1 cellular context compared by ENCODE assay signal in the genomic region with DNA sequence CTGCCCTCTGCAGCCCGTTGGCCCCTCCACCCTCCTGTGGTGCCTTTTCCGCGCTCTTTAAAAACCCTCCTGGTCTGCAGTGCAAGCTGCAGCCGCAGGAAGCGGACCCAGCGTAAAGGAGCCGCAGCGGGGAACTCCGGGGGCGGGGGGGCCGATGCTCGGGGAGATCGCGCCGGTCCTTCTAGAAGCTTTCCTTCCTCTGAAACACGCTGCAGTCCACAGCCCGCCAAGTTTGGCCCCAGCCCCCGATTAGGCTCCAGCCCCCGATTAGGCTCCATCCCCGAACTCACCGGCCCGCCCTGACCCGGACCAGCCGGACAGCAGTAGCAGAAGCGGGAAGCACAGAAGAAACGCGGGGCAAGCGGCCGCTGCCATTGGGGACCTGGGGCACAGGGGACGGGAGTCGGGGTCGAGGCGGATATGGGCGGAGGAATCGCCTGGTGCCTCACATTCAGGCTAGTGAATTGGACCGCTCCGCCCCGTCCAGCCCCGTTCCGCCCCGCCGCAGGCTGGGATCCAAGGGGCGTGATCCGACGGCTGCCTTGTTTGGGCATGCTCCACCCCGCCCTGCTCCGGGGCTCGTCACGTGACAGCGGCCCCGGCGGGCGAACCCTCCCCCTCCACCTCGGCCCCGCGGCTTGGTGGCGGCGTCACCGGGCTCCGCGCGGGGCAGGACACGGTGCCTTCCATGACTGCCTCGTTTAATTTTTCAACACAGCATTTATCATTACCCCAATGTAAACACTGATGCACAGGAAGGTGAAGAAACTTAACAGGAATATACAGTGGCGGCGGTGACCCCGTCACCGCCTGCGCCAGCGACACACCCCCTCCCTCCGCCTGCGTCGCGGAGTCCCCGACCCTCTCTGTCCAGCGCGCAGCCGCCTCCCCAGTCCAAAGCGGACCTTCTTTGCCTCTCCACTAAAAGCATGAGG.
TF ChIP-seq lines count a peak whose summit lies in the region.

No MANE protein-coding gene starts in this region.

TF ChIP-seq in HEK293, 187 proteins besides CTCF, POLR2A, EP300 and RAD21 (continued from another document and continues in another):
- TF ChIP-seq, protein P1, sequence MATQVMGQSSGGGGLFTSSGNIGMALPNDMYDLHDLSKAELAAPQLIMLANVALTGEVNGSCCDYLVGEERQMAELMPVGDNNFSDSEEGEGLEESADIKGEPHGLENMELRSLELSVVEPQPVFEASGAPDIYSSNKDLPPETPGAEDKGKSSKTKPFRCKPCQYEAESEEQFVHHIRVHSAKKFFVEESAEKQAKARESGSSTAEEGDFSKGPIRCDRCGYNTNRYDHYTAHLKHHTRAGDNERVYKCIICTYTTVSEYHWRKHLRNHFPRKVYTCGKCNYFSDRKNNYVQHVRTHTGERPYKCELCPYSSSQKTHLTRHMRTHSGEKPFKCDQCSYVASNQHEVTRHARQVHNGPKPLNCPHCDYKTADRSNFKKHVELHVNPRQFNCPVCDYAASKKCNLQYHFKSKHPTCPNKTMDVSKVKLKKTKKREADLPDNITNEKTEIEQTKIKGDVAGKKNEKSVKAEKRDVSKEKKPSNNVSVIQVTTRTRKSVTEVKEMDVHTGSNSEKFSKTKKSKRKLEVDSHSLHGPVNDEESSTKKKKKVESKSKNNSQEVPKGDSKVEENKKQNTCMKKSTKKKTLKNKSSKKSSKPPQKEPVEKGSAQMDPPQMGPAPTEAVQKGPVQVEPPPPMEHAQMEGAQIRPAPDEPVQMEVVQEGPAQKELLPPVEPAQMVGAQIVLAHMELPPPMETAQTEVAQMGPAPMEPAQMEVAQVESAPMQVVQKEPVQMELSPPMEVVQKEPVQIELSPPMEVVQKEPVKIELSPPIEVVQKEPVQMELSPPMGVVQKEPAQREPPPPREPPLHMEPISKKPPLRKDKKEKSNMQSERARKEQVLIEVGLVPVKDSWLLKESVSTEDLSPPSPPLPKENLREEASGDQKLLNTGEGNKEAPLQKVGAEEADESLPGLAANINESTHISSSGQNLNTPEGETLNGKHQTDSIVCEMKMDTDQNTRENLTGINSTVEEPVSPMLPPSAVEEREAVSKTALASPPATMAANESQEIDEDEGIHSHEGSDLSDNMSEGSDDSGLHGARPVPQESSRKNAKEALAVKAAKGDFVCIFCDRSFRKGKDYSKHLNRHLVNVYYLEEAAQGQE (tag by site-specific recombination; IDR thresholded peaks at IDR 0.05): peak; percentile 55
- TF ChIP-seq ZNF114 (tag by site-specific recombination; IDR thresholded peaks at IDR 0.05) (no peak), ZBTB10 (tag by site-specific recombination; IDR thresholded peaks at IDR 0.05) (peak; percentile 68; the same call in 1 of the 2 replicates), ZNF394 (tag by site-specific recombination; IDR thresholded peaks at IDR 0.05; ENCODE audit: borderline replicate concordance) (0 out of 2 replicates have a peak, but pooled peaks have one; percentile 20), ZEB2 (tag by site-specific recombination; IDR thresholded peaks at IDR 0.05) (peak; percentile 87), ZNF311 (tag by site-specific recombination; IDR thresholded peaks at IDR 0.05; ENCODE audit: borderline replicate concordance) (no peak), ZNF404 (tag by site-specific recombination; IDR thresholded peaks at IDR 0.05) (no peak), ZBTB44 (tag by site-specific recombination; IDR thresholded peaks at IDR 0.05) (peak; percentile 45; the same call in 1 of the 2 replicates), SP7 (tag by site-specific recombination; IDR thresholded peaks at IDR 0.05) (peak; percentile 87), ZNF48 (tag by site-specific recombination; IDR thresholded peaks at IDR 0.05) (no peak), SP3 (tag by site-specific recombination; IDR thresholded peaks at IDR 0.05) (peak; percentile 99), OSR2 (tag by site-specific recombination; IDR thresholded peaks at IDR 0.05) (peak; percentile 23; the same call in 1 of the 2 replicates), ZBTB20 (tag by site-specific recombination; IDR thresholded peaks at IDR 0.05) (peak; percentile 66; the same call in 1 of the 2 replicates), ZFP69B (tag by site-specific recombination; IDR thresholded peaks at IDR 0.05) (peak; percentile 26; the same call in 1 of the 2 replicates), KLF8 (tag by site-specific recombination; IDR thresholded peaks at IDR 0.05) (peak; percentile 96), HIC1 (tag by site-specific recombination; IDR thresholded peaks at IDR 0.05) (peak; percentile 67), ZNF692 (tag by site-specific recombination; IDR thresholded peaks at IDR 0.05) (peak; percentile 69; the same call in 1 of the 2 replicates), ZBTB8A (tag by site-specific recombination; IDR thresholded peaks at IDR 0.05) (peak; percentile 100), ZBTB48 (tag by site-specific recombination; IDR thresholded peaks at IDR 0.05) (peak; percentile 71; the same call in 1 of the 2 replicates), ZNF416 (tag by site-specific recombination; IDR thresholded peaks at IDR 0.05) (no peak), ZNF558 (tag by site-specific recombination; IDR thresholded peaks at IDR 0.05) (0 out of 2 replicates have a peak, but pooled peaks have one; percentile 23), ZSCAN30 (tag by site-specific recombination; IDR thresholded peaks at IDR 0.05) (peak; percentile 47; the same call in 1 of the 2 replicates), PRDM6 (tag by site-specific recombination; IDR thresholded peaks at IDR 0.05) (no peak; the same call in 1 of the 2 replicates), ZFP37 (tag by site-specific recombination; IDR thresholded peaks at IDR 0.05) (no peak; the same call in 1 of the 2 replicates), BCL11A (tag by site-specific recombination; IDR thresholded peaks at IDR 0.05; ENCODE audit: low read depth) (peak; percentile 66)
- TF ChIP-seq, protein P2, sequence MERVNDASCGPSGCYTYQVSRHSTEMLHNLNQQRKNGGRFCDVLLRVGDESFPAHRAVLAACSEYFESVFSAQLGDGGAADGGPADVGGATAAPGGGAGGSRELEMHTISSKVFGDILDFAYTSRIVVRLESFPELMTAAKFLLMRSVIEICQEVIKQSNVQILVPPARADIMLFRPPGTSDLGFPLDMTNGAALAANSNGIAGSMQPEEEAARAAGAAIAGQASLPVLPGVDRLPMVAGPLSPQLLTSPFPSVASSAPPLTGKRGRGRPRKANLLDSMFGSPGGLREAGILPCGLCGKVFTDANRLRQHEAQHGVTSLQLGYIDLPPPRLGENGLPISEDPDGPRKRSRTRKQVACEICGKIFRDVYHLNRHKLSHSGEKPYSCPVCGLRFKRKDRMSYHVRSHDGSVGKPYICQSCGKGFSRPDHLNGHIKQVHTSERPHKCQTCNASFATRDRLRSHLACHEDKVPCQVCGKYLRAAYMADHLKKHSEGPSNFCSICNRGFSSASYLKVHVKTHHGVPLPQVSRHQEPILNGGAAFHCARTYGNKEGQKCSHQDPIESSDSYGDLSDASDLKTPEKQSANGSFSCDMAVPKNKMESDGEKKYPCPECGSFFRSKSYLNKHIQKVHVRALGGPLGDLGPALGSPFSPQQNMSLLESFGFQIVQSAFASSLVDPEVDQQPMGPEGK (tag by site-specific recombination; IDR thresholded peaks at IDR 0.05): peak; percentile 87
- TF ChIP-seq, protein P3, sequence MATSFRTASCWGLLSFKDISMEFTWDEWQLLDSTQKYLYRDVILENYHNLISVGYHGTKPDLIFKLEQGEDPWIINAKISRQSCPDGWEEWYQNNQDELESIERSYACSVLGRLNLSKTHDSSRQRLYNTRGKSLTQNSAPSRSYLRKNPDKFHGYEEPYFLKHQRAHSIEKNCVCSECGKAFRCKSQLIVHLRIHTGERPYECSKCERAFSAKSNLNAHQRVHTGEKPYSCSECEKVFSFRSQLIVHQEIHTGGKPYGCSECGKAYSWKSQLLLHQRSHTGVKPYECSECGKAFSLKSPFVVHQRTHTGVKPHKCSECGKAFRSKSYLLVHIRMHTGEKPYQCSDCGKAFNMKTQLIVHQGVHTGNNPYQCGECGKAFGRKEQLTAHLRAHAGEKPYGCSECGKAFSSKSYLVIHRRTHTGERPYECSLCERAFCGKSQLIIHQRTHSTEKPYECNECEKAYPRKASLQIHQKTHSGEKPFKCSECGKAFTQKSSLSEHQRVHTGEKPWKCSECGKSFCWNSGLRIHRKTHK (tag by site-specific recombination; IDR thresholded peaks at IDR 0.05): no peak
- TF ChIP-seq, protein P4, sequence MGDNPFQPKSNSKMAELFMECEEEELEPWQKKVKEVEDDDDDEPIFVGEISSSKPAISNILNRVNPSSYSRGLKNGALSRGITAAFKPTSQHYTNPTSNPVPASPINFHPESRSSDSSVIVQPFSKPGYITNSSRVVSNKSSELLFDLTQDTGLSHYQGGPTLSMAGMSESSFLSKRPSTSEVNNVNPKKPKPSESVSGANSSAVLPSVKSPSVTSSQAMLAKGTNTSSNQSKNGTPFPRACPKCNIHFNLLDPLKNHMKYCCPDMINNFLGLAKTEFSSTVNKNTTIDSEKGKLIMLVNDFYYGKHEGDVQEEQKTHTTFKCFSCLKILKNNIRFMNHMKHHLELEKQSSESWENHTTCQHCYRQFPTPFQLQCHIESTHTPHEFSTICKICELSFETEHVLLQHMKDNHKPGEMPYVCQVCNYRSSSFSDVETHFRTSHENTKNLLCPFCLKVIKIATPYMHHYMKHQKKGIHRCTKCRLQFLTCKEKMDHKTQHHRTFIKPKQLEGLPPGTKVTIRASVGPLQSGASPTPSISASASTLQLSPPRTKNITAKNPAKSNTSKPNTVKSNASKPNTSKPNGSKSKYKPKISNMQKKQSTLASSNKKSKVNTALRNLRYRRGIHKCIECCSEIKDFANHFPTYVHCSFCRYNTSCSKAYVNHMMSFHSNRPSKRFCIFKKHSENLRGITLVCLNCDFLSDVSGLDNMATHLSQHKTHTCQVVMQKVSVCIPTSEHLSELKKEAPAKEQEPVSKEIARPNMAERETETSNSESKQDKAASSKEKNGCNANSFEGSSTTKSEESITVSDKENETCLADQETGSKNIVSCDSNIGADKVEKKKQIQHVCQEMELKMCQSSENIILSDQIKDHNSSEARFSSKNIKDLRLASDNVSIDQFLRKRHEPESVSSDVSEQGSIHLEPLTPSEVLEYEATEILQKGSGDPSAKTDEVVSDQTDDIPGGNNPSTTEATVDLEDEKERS (tag by site-specific recombination; IDR thresholded peaks at IDR 0.05): 0 out of 2 replicates have a peak, but pooled peaks have one; percentile 18
